ENCODE assay signal across 20 cellular contexts in the genomic region with DNA sequence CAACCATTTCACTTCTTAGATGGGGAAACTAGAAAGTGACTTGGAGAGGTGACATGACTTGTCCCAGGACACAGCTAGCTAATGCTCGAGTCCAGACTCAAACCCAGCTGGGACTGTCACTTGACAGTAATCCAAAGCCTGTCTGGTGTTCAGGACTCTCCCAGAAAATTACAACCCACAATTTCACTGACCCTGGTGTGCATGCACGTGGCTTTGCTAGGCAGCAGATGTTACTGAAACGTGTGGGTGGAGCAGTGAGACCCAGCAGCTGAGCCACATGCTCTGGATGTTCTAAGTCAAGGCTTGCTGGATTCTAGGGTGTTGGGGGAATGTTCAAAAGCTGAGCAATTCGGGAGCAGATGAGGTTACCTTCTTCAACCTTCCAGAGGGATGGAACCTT.
"Had no signal": no experiment of that assay in that cellular context is flagged by ENCODE, and none has a peak within 500 bp of the region (broad histone marks: within the 10 kb centered on the region; RNA-seq: fewer than 3 reads in every experiment).

No MANE protein-coding gene starts in this region.

- H3K27me3 ChIP-seq: dorsolateral prefrontal cortex, thyroid gland, uterus had no signal

- H3K36me3 ChIP-seq: gastrocnemius medialis, heart right ventricle, suprapubic skin, thyroid gland, uterus had no signal

- DNase-seq: cortex of kidney; effector CD8-positive, alpha-beta T cell; gastrocnemius medialis; heart right ventricle; hypothalamus; kidney glomerular epithelial cell; mammary epithelial cell; naive thymus-derived CD4-positive, alpha-beta T cell; nephron progenitor cell; right cardiac atrium; stimulated activated CD4-positive, alpha-beta T cell treated with anti-CD3 and anti-CD28 coated beads, Interleukin-4, amount 100 ng/mL, for 1 hour; stimulated activated CD8-positive, alpha-beta memory T cell treated with anti-CD3 and anti-CD28 coated beads, Interleukin-4, amount 100 ng/mL, for 48 hours; stimulated activated naive CD8-positive, alpha-beta T cell treated with anti-CD3 and anti-CD28 coated beads, Interleukin-15, Interleukin-2, amounts not matched to agents 100 U/mL and 50 U/mL, for 24 hours; thyroid gland; uterus had no signal

- H3K9me3 ChIP-seq: gastrocnemius medialis, heart right ventricle, suprapubic skin, thyroid gland, uterus had no signal

- FAIRE-seq: islet of Langerhans had no signal

- H3K27ac ChIP-seq: gastrocnemius medialis, heart right ventricle, suprapubic skin, thyroid gland, uterus had no signal

- H3K4me1 ChIP-seq: gastrocnemius medialis, heart right ventricle, suprapubic skin, thyroid gland, uterus had no signal

- ATAC-seq: gastrocnemius medialis; heart right ventricle; left lobe of liver; naive thymus-derived CD4-positive, alpha-beta T cell; right cardiac atrium; stimulated activated effector memory CD8-positive, alpha-beta T cell treated with anti-CD3 and anti-CD28 coated beads, Interleukin-12 subunit alpha, Interleukin-12 subunit beta, amount 100 ng/mL, for 72 hours; stimulated activated naive CD8-positive, alpha-beta T cell treated with anti-CD3 and anti-CD28 coated beads, Interleukin-15, Interleukin-2, amounts not matched to agents 100 U/mL and 50 U/mL, for 24 hours had no signal

- H3K4me3 ChIP-seq: dorsolateral prefrontal cortex, gastrocnemius medialis, heart right ventricle, suprapubic skin, thyroid gland, uterus had no signal
